In genomic region chr9:88215181-88216131, GRCh38 we compare ENCODE assay signal across 19 cellular contexts.
"Had no signal": no experiment of that assay in that cellular context is flagged by ENCODE, and none has a peak within 500 bp of the region (broad histone marks: within the 10 kb centered on the region; RNA-seq: fewer than 3 reads in every experiment).

No MANE protein-coding gene starts in this region.

- DNase-seq: cortex of kidney; dorsolateral prefrontal cortex; effector CD8-positive, alpha-beta T cell; gastrocnemius medialis; glutamatergic neuron; immature natural killer cell; mesendoderm; naive thymus-derived CD8-positive, alpha-beta T cell; nucleus accumbens; ovary; stimulated activated CD4-positive, alpha-beta T cell treated with anti-CD3 and anti-CD28 coated beads, Interleukin-12 subunit alpha, Interleukin-12 subunit beta, amount 100 ng/mL, for 4 hours; stimulated activated naive CD4-positive, alpha-beta T cell had no signal

- H3K27ac Mint-ChIP-seq: immature natural killer cell; naive thymus-derived CD8-positive, alpha-beta T cell; type B pancreatic cell had no signal

- FAIRE-seq: keratinocyte, urothelium cell line had no signal

- H3K9ac ChIP-seq: neural progenitor cell had no signal

- H3K4me3 Mint-ChIP-seq: central memory CD8-positive, alpha-beta T cell; immature natural killer cell; naive thymus-derived CD8-positive, alpha-beta T cell; neural progenitor cell; type B pancreatic cell had no signal

- H3K4me2 ChIP-seq: neural progenitor cell had no signal

- H3K9me3 Mint-ChIP-seq: central memory CD8-positive, alpha-beta T cell; type B pancreatic cell had no signal

- H3K9me3 ChIP-seq: gastrocnemius medialis, ovary had no signal

- H3K4me1 Mint-ChIP-seq: central memory CD8-positive, alpha-beta T cell; immature natural killer cell; naive thymus-derived CD8-positive, alpha-beta T cell; neural progenitor cell had no signal

- H3K36me3 ChIP-seq: gastrocnemius medialis, neural progenitor cell, ovary had no signal

- ATAC-seq: gastrocnemius medialis; naive thymus-derived CD8-positive, alpha-beta T cell; sciatic nerve had no signal

- H3K4me1 ChIP-seq: gastrocnemius medialis had no signal

- H3K27me3 ChIP-seq: dorsolateral prefrontal cortex, gastrocnemius medialis, neural progenitor cell, ovary had no signal

- H3K27ac ChIP-seq: dorsolateral prefrontal cortex, gastrocnemius medialis, neural progenitor cell, ovary, skin epidermis had no signal

- H3K36me3 Mint-ChIP-seq: immature natural killer cell, neural progenitor cell, type B pancreatic cell had no signal

- H3K4me3 ChIP-seq: dorsolateral prefrontal cortex, gastrocnemius medialis, neural progenitor cell, ovary, skin epidermis had no signal
